In the genomic region with DNA sequence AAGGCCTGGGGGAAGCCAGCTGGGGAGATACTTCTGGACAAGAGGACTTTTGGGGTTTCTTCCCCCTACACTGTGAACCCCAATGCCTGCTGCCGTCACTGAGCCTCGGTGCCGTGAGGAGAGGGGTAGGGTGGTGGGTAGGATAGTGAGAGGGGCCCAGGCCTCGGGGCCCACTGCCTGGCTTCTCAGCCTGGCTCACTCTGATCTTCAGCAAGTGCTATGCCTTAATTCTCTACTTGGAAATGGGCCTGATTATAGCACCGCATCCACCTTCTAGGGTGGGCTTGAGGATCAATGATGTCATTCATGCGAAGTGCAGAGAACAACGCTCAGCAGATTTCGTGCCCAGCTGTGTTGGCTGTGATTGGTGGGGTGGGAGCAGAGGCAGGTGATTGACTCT, we compare ENCODE assay signal across 27 cellular contexts.
"Had no signal": no experiment of that assay in that cellular context is flagged by ENCODE, and none has a peak within 500 bp of the region (broad histone marks: within the 10 kb centered on the region; RNA-seq: fewer than 3 reads in every experiment).

No MANE protein-coding gene starts in this region.

- H3K36me3 Mint-ChIP-seq: naive B cell; naive thymus-derived CD8-positive, alpha-beta T cell; stimulated activated effector memory CD8-positive, alpha-beta T cell treated with anti-CD3 and anti-CD28 coated beads, Interleukin-12 subunit alpha, Interleukin-12 subunit beta, amount 100 ng/mL, for 72 hours; stimulated activated naive B cell treated with anti-CD40 and anti-IgM and Interleukin-4, amounts not matched to agents 10 μg/mL and 1 μg/mL and 100 μg/mL, for 72 hours had no signal

- H3K27ac ChIP-seq: neutrophil, pancreas, psoas muscle, skin epidermis, stomach, thoracic aorta, thyroid gland, tibial nerve, upper lobe of left lung, uterus had no signal

- H3K4me1 ChIP-seq: pancreas, psoas muscle, stomach, thyroid gland, tibial nerve, upper lobe of left lung, uterus had no signal

- H3K9me3 Mint-ChIP-seq: naive B cell; naive thymus-derived CD8-positive, alpha-beta T cell; nephron; stimulated activated effector memory CD8-positive, alpha-beta T cell treated with anti-CD3 and anti-CD28 coated beads, Interleukin-12 subunit alpha, Interleukin-12 subunit beta, amount 100 ng/mL, for 72 hours; stimulated activated naive B cell treated with anti-CD40 and anti-IgM and Interleukin-4, amounts not matched to agents 10 μg/mL and 1 μg/mL and 100 μg/mL, for 72 hours; stimulated activated naive CD8-positive, alpha-beta T cell treated with anti-CD3 and anti-CD28 coated beads, Interleukin-15, Interleukin-2, amounts not matched to agents 100 ng/mL and 50 ng/mL, for 24 hours had no signal

- H3K4me3 Mint-ChIP-seq: naive B cell; naive thymus-derived CD8-positive, alpha-beta T cell; nephron; stimulated activated effector memory CD8-positive, alpha-beta T cell treated with anti-CD3 and anti-CD28 coated beads, Interleukin-12 subunit alpha, Interleukin-12 subunit beta, amount 100 ng/mL, for 72 hours; stimulated activated naive B cell treated with anti-CD40 and anti-IgM and Interleukin-4, amounts not matched to agents 10 μg/mL and 1 μg/mL and 100 μg/mL, for 72 hours; stimulated activated naive CD8-positive, alpha-beta T cell treated with anti-CD3 and anti-CD28 coated beads, Interleukin-15, Interleukin-2, amounts not matched to agents 100 ng/mL and 50 ng/mL, for 24 hours had no signal

- H3K9me3 ChIP-seq: neutrophil, pancreas, psoas muscle, stomach, thoracic aorta, thyroid gland, tibial nerve, upper lobe of left lung, uterus had no signal

- H3K4me3 ChIP-seq: pancreas, psoas muscle, skin epidermis, smooth muscle cell, stomach, thoracic aorta, thyroid gland, tibial nerve, upper lobe of left lung, uterus had no signal

- H3K4me1 Mint-ChIP-seq: naive B cell; stimulated activated effector memory CD8-positive, alpha-beta T cell treated with anti-CD3 and anti-CD28 coated beads, Interleukin-12 subunit alpha, Interleukin-12 subunit beta, amount 100 ng/mL, for 72 hours had no signal

- ATAC-seq: naive thymus-derived CD8-positive, alpha-beta T cell; pancreas; psoas muscle; sciatic nerve; stimulated activated effector memory CD8-positive, alpha-beta T cell treated with anti-CD3 and anti-CD28 coated beads, Interleukin-12 subunit alpha, Interleukin-12 subunit beta, amount 100 ng/mL, for 72 hours; stimulated activated naive B cell treated with anti-CD40 and anti-IgM and Interleukin-4, amounts not matched to agents 10 μg/mL and 1 μg/mL and 100 μg/mL, for 72 hours had no signal

- H3K27ac Mint-ChIP-seq: naive B cell; nephron; progenitor cell of endocrine pancreas; stimulated activated effector memory CD8-positive, alpha-beta T cell treated with anti-CD3 and anti-CD28 coated beads, Interleukin-12 subunit alpha, Interleukin-12 subunit beta, amount 100 ng/mL, for 72 hours; stimulated activated naive B cell treated with anti-CD40 and anti-IgM and Interleukin-4, amounts not matched to agents 10 μg/mL and 1 μg/mL and 100 μg/mL, for 72 hours; stimulated activated naive CD8-positive, alpha-beta T cell treated with anti-CD3 and anti-CD28 coated beads, Interleukin-15, Interleukin-2, amounts not matched to agents 100 ng/mL and 50 ng/mL, for 24 hours had no signal

- H3K36me3 ChIP-seq: neutrophil, pancreas, stomach, thoracic aorta, thyroid gland, tibial nerve, upper lobe of left lung, uterus had no signal

- DNase-seq: naive B cell; nucleus accumbens; pancreas; psoas muscle; right cardiac atrium; stimulated activated CD4-positive, alpha-beta T cell treated with anti-CD3 and anti-CD28 coated beads, Interleukin-15, amount 100 ng/mL, for 24 hours; stimulated activated CD4-positive, alpha-beta T cell treated with anti-CD3 and anti-CD28 coated beads, Interleukin-2, amount 100 ng/mL, for 24 hours; stimulated activated CD4-positive, alpha-beta T cell treated with anti-CD3 and anti-CD28 coated beads, Interleukin-2, amount 100 ng/mL, for 48 hours; stimulated activated CD4-positive, alpha-beta T cell treated with anti-CD3 and anti-CD28 coated beads, Interleukin-4, amount 100 ng/mL, for 24 hours; stimulated activated naive B cell treated with anti-CD40 and anti-IgM and Interleukin-4, amounts not matched to agents 10 μg/mL and 1 μg/mL and 100 μg/mL, for 72 hours; stimulated activated naive CD4-positive, alpha-beta T cell treated with Interleukin-2 at 50 U/mL for 16 hours; stomach; thyroid gland; trophoblast cell; upper lobe of left lung; uterus had no signal

- H3K27me3 ChIP-seq: pancreas, thyroid gland, tibial nerve, upper lobe of left lung, uterus had no signal
